21 cellular contexts compared by ENCODE assay signal in the genomic region with DNA sequence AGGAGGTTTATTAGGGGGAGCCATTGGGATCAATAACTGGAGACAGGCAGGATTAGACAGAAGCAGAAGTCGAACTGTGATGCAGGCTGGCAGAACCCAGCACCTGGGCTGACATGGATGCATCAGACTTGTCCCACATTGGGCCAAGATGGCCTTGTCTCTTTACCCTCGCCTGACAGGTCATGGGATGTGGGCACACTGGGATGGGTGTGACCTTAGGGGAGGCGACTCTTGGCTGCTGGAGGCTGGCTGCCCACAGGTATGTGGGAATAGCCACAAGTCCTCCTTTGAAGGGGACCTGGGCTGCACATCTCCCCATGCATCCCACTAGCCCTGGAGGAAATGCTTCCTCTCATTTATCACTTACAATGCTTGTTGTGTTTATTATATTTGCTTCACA.
"Had no signal": no experiment of that assay in that cellular context is flagged by ENCODE, and none has a peak within 500 bp of the region (broad histone marks: within the 10 kb centered on the region; RNA-seq: fewer than 3 reads in every experiment).

No MANE protein-coding gene starts in this region.

- ATAC-seq: heart left ventricle; mucosa of descending colon; naive thymus-derived CD8-positive, alpha-beta T cell; pancreas; right cardiac atrium; stimulated activated naive CD8-positive, alpha-beta T cell treated with anti-CD3 and anti-CD28 coated beads, Interleukin-15, Interleukin-2, amounts not matched to agents 100 U/mL and 50 U/mL, for 24 hours had no signal

- H3K27me3 ChIP-seq: colonic mucosa, heart left ventricle, neural progenitor cell, pancreas, suprapubic skin, thyroid gland, uterus had no signal

- H3K4me1 ChIP-seq: neural progenitor cell, thyroid gland, uterus had no signal

- H3K4me3 ChIP-seq: colonic mucosa, heart left ventricle, mucosa of descending colon, neural progenitor cell, pancreas, smooth muscle cell, suprapubic skin, thyroid gland, uterus had no signal

- H3K27ac ChIP-seq: colonic mucosa, heart left ventricle, neural progenitor cell, pancreas, suprapubic skin, thyroid gland, uterus had no signal

- H3K9ac ChIP-seq: neural progenitor cell had no signal

- H3K9me3 ChIP-seq: colonic mucosa, mucosa of descending colon, pancreas, suprapubic skin, thyroid gland, uterus had no signal

- H3K36me3 ChIP-seq: colonic mucosa, neural progenitor cell, pancreas, thyroid gland, uterus had no signal

- H2AFZ ChIP-seq: neural progenitor cell had no signal

- DNase-seq: colonic mucosa; dermis blood vessel endothelial cell; effector CD4-positive, alpha-beta T cell; endodermal cell; erythroblast; heart left ventricle; hippocampal formation; kidney glomerular epithelial cell; mammary epithelial cell; mucosa of descending colon; naive thymus-derived CD8-positive, alpha-beta T cell; occipital lobe; pancreas; right cardiac atrium; stimulated activated CD4-positive, alpha-beta T cell treated with anti-CD3 and anti-CD28 coated beads, Interleukin-2, amount 100 ng/mL, for 48 hours; stimulated activated naive CD8-positive, alpha-beta T cell treated with anti-CD3 and anti-CD28 coated beads, Interleukin-15, Interleukin-2, amounts not matched to agents 100 U/mL and 50 U/mL, for 24 hours; thyroid gland; uterus had no signal

- H3K4me2 ChIP-seq: neural progenitor cell, smooth muscle cell had no signal
